In the genomic region with DNA sequence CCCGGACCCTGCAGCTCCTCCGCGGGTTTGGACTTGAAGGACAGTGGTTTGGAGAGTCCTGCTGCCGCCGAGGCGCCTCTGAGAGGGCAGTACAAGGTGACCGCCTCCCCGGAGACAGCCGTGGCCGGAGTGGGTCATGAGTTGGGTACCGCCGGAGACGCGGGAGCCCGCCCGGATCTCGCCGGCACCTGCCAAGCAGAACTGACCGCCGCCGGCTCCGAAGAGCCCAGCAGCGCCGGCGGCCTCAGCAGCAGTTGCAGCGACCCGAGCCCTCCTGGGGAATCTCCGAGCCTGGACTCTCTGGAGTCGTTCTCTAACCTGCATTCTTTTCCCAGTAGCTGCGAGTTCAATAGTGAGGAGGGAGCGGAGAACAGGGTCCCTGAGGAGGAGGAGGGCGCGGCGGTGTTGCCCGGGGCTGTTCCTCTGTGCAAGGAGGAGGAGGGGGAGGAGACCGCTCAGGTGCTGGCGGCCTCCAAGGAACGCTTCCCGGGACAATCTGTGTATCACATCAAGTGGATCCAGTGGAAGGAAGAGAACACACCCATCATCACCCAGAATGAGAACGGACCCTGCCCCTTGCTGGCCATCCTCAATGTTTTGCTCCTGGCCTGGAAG, we compare ENCODE assay signal across 8 cellular contexts. TPM values are rescaled to one million over a fixed set of nuclear protein-coding genes. Genes with fewer than 3 reads are reported as not detected.
DNase-seq lines count a peak whose midpoint lies in the region; ATAC-seq and TF ChIP-seq lines count a peak whose summit lies in the region.

No MANE protein-coding gene starts in this region.

- no peak for TF ChIP-seq EP300 in upper lobe of left lung (IDR thresholded peaks at IDR 0.05)

- no peak overlapping the region for H3K27ac ChIP-seq in Karpas-422 (ENCODE audit: low read length)
- peak overlapping the region; percentile 99 to 100 for H3K27ac ChIP-seq in esophagus (ENCODE audit: low read depth in 2 of 2, low read length in 1 of 2)
- H3K27ac ChIP-seq in muscle layer of duodenum (ENCODE audit: low read length), result peak overlapping the region; percentile 67
- H3K27ac ChIP-seq in upper lobe of left lung, result peak overlapping the region; percentile 93 to 98 (median 98)

- TF ChIP-seq POLR2A in upper lobe of left lung (IDR thresholded peaks at IDR 0.05), result no peak

- H3K9me2 ChIP-seq in Karpas-422 (replicated peaks; ENCODE audit: insufficient read depth, low read length), result no peaks in the 10 kb centered on the region

- no peaks in the 10 kb centered on the region for H4K20me1 ChIP-seq in Karpas-422 (ENCODE audit: insufficient read depth, low read depth, low read length)

- DNase-seq in ELF-1 (ENCODE audit: low read depth, low spot score), result peak; percentile 89
- peak; percentile 51 for DNase-seq in Karpas-422
- DNase-seq in activated CD8-positive, alpha-beta memory T cell treated with anti-CD3 and anti-CD28 coated beads, Interleukin-2, amount 50 U/mL, for 4 hours, result peak; percentile 23
- peak; percentile 63 to 90 for DNase-seq in upper lobe of left lung
- no peak for DNase-seq in NCI-H1436 treated with DMSO at 0.1 percent for 48 hours (lab: John Stamatoyannopoulos, UW)

- peak overlapping the region; percentile 77 for H3K4me2 ChIP-seq in Karpas-422 (ENCODE audit: low read depth, low read length, poor library complexity, severe bottlenecking)

- 0% methylated on average over 37 to 40 of the region's 40 CpGs for WGBS in esophagus, 2 donors
- WGBS in upper lobe of left lung, 2 donors, result 1% methylated on average over 20 to 39 of the region's 40 CpGs

- H3K4me3 ChIP-seq in Karpas-422 (ENCODE audit: low read length) (peak overlapping the region; percentile 91), esophagus (ENCODE audit: low read depth in 1 of 2, low read length in 2 of 2) (peak overlapping the region; percentile 79 to 97), muscle layer of duodenum (ENCODE audit: low read depth in 1 of 2, low read length in 2 of 2) (peak overlapping the region; percentile 76 to 98), upper lobe of left lung (peak overlapping the region; percentile 80 to 92 (median 89))

- H2AFZ ChIP-seq in Karpas-422 (ENCODE audit: low read length), result peak overlapping the region; percentile 97

- ATAC-seq in GM21737 (IDR thresholded peaks at IDR 0.05; ENCODE audit: unreplicated experiment) (peak; percentile 10), upper lobe of left lung (ENCODE audit: low FRiP score in 2 of 2) (peak; percentile 42 to 67)

- peaks cover 53% of the 10 kb centered on the region for H3K79me2 ChIP-seq in Karpas-422 (ENCODE audit: low read length)

- peak overlapping the region; percentile 89 for H3K9ac ChIP-seq in Karpas-422 (ENCODE audit: low read length)

- H3K27me3 ChIP-seq in Karpas-422 (ENCODE audit: low read length) (no peaks in the 10 kb centered on the region), esophagus (ENCODE audit: control insufficient read depth in 1 of 2, insufficient read depth in 2 of 2, low read length in 2 of 2) (no peaks in the 10 kb centered on the region), muscle layer of duodenum (ENCODE audit: low read depth, low read length) (no peaks in the 10 kb centered on the region), upper lobe of left lung (no peaks in the 10 kb centered on the region)

- peaks cover 36% of the 10 kb centered on the region for H3K4me1 ChIP-seq in Karpas-422 (ENCODE audit: low read length)
- no peaks in the 10 kb centered on the region for H3K4me1 ChIP-seq in esophagus (ENCODE audit: control insufficient read depth in 2 of 2, insufficient read depth in 2 of 2, low read length in 1 of 2)
- peaks cover 13 to 36% of the 10 kb centered on the region in 2 donors for H3K4me1 ChIP-seq in muscle layer of duodenum (ENCODE audit: control insufficient read depth in 1 of 2, insufficient read depth in 2 of 2, low read length in 2 of 2)
- H3K4me1 ChIP-seq in upper lobe of left lung, result peaks cover 26 to 41% (median 39%) of the 10 kb centered on the region in 4 donors

- H3K9me3 ChIP-seq in Karpas-422 (ENCODE audit: low read length), result no peaks in the 10 kb centered on the region
- no peaks in the 10 kb centered on the region for H3K9me3 ChIP-seq in esophagus (ENCODE audit: control insufficient read depth in 2 of 2, insufficient read depth in 1 of 2, low read depth in 1 of 2, low read length in 1 of 2)
- no peaks in the 10 kb centered on the region for H3K9me3 ChIP-seq in muscle layer of duodenum (ENCODE audit: control insufficient read depth in 1 of 2, low read length in 2 of 2)
- no peaks in the 10 kb centered on the region for H3K9me3 ChIP-seq in upper lobe of left lung

- no peaks in the 10 kb centered on the region for H3K36me3 ChIP-seq in Karpas-422 (ENCODE audit: insufficient read depth, low read length)
- H3K36me3 ChIP-seq in esophagus (ENCODE audit: control insufficient read depth in 2 of 2, insufficient read depth in 2 of 2, low read length in 1 of 2), result no peaks in the 10 kb centered on the region
- no peaks in the 10 kb centered on the region for H3K36me3 ChIP-seq in muscle layer of duodenum (ENCODE audit: control insufficient read depth in 1 of 2, insufficient read depth in 2 of 2, low read length in 2 of 2)
- H3K36me3 ChIP-seq in upper lobe of left lung, result no peaks in the 10 kb centered on the region

- TF ChIP-seq CTCF in upper lobe of left lung (IDR thresholded peaks at IDR 0.05), result no peak

RNA-seq across cellular contexts. Expression of gene MINDY2, which starts 0.6 kb away (rescaled TPM):
- total RNA-seq in Karpas-422 (2014; rRNA removed; shearing (Covaris generic); ENCODE audit: low replicate concordance), result 10.9 and 11.4 TPM in 2 replicates
- 1 to 10 TPM; 3.3 to 5.8 TPM for polyA plus RNA-seq in esophagus
- 10 to 100 TPM; 20.5 to 38.5 (median 29.9) TPM for total RNA-seq in upper lobe of left lung

RNA-seq across cellular contexts. Expression of gene ADAM10, which starts 22.2 kb away (rescaled TPM):
- 122 and 130 TPM in 2 replicates for total RNA-seq in Karpas-422 (2014; rRNA removed; shearing (Covaris generic); ENCODE audit: low replicate concordance)
- polyA plus RNA-seq in esophagus, result 10 to 100 TPM in 1 of 2 donors, 1 to 10 TPM in 1; 9.7 to 16.0 TPM
- total RNA-seq in upper lobe of left lung, result 100 to 1,000 TPM in 3 of 6 donors, 10 to 100 TPM in 3; 64.5 to 139 (median 93.5) TPM
